ENCODE assay signal across 9 cellular contexts in the genomic region with DNA sequence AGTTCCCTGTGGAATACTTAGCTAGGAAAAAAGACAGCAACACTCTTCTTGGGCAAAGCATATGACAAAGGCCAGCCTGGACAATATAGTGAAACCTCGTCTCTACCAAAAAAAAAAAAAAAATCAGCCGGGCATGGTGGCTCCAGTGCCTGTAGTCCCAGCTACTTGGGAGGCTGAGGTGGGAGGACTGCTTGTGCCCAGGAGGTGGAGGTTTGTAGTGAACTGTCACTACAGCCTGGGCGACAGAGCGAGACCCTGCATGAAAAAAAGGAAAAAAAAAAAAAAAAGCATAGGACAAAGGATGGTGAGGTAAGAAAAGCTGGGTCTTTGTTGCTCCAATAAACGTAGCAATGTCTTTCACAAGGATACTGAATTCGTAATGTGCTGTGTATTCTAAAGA. TPM values are rescaled to one million over a fixed set of nuclear protein-coding genes. Genes with fewer than 3 reads are reported as not detected.
A peak's percentile ranks its signal among the peaks of the same experiment; 100 is the strongest.
DNase-seq lines count a peak whose midpoint lies in the region; ATAC-seq, FAIRE-seq and TF ChIP-seq lines count a peak whose summit lies in the region.
"Had no signal": no experiment of that assay in that cellular context is flagged by ENCODE, and none has a peak within 500 bp of the region (broad histone marks: within the 10 kb centered on the region; RNA-seq: fewer than 3 reads in every experiment).

No MANE protein-coding gene starts in this region.

- H3K36me3 ChIP-seq in kidney (ENCODE audit: control insufficient read depth in 1 of 2, insufficient read depth in 2 of 2, low read length in 2 of 2) (no peaks in the 10 kb centered on the region), testis (ENCODE audit: low read depth, missing control alignments) (no peaks in the 10 kb centered on the region)
- H3K36me3 ChIP-seq: SJSA1 had no signal

- no peaks in the 10 kb centered on the region for H3K9me3 Mint-ChIP-seq in activated CD4-positive, alpha-beta T cell treated with anti-CD3 and anti-CD28 coated beads, Interleukin-2, amount 10 ng/mL, durations not matched to agents 7 days and 5 days
- no peaks in the 10 kb centered on the region for H3K9me3 Mint-ChIP-seq in activated T-helper 17 cell treated with anti-CD3 and anti-CD28 coated beads, Interleukin-2, amount 50 U/mL, for 72 hours

- no peak for DNase-seq in activated CD4-positive, alpha-beta T cell treated with anti-CD3 and anti-CD28 coated beads, Interleukin-2, amount 10 ng/mL, durations not matched to agents 7 days and 5 days
- DNase-seq in activated CD4-positive, alpha-beta T cell treated with anti-CD3 and anti-CD28 coated beads, Interleukin-2, amount 50 U/mL, for 1 hour: no peak
- no peak for DNase-seq in kidney
- no peak for DNase-seq in testis
- DNase-seq in NCI-H1930 (lab: John Stamatoyannopoulos, UW): no peak

- no peak overlapping the region for H3K27ac ChIP-seq in kidney (ENCODE audit: low read depth in 2 of 2, low read length in 2 of 2)
- H3K27ac ChIP-seq in testis: peak overlapping the region; percentile 89 to 93
- H3K27ac ChIP-seq: SJSA1 had no signal

- WGBS in testis, 2 donors: 21 to 26% methylated on average over 6 of the region's 6 CpGs

- FAIRE-seq in kidney (lab: Jason Lieb, UNC): no peak

- CTCF ChIA-PET in activated CD4-positive, alpha-beta T cell treated with anti-CD3 and anti-CD28 coated beads, Interleukin-2, amount 10 ng/mL, durations not matched to agents 7 days and 5 days (lab: Charles Lee): interaction anchor here (0.6 to 1.6 kb wide), 3 partner anchors 30 to 146 kb away, joined by 3 to 7 read pairs (median 5); no protein-coding TSS in a partner anchor

- H3K27ac Mint-ChIP-seq in activated CD4-positive, alpha-beta T cell treated with anti-CD3 and anti-CD28 coated beads, Interleukin-2, amount 10 ng/mL, durations not matched to agents 7 days and 5 days: peak overlapping the region; percentile 93
- peak overlapping the region; percentile 95 for H3K27ac Mint-ChIP-seq in activated T-helper 17 cell treated with anti-CD3 and anti-CD28 coated beads, Interleukin-2, amount 50 U/mL, for 72 hours

- intact Hi-C loops in kidney (cut with DNase I): no loop called here
- intact Hi-C loops in testis (cut with DNase I; ENCODE audit: low total_unique reads): no loop called here

- no peak for TF ChIP-seq POLR2A in testis (IDR thresholded peaks at IDR 0.05)

- H3K9me3 ChIP-seq in kidney (ENCODE audit: control insufficient read depth in 1 of 2, low read length in 2 of 2) (no peaks in the 10 kb centered on the region), testis (no peaks in the 10 kb centered on the region)
- H3K9me3 ChIP-seq: SJSA1 had no signal

- peaks cover 35% of the 10 kb centered on the region for H3K4me1 Mint-ChIP-seq in activated CD4-positive, alpha-beta T cell treated with anti-CD3 and anti-CD28 coated beads, Interleukin-2, amount 10 ng/mL, durations not matched to agents 7 days and 5 days
- peaks cover 17% of the 10 kb centered on the region for H3K4me1 Mint-ChIP-seq in activated T-helper 17 cell treated with anti-CD3 and anti-CD28 coated beads, Interleukin-2, amount 50 U/mL, for 72 hours

- H3K9ac ChIP-seq in kidney (ENCODE audit: low read length in 2 of 2): peak overlapping the region in 1 of 2 donors; percentile 87

- peaks cover 15% of the 10 kb centered on the region for H3K27me3 Mint-ChIP-seq in activated CD4-positive, alpha-beta T cell treated with anti-CD3 and anti-CD28 coated beads, Interleukin-2, amount 10 ng/mL, durations not matched to agents 7 days and 5 days
- H3K27me3 Mint-ChIP-seq in activated T-helper 17 cell treated with anti-CD3 and anti-CD28 coated beads, Interleukin-2, amount 50 U/mL, for 72 hours: peaks cover 7% of the 10 kb centered on the region

- no peaks in the 10 kb centered on the region for H3K27me3 ChIP-seq in testis
- H3K27me3 ChIP-seq: SJSA1 had no signal

- peaks cover 7% of the 10 kb centered on the region for H3K36me3 Mint-ChIP-seq in activated CD4-positive, alpha-beta T cell treated with anti-CD3 and anti-CD28 coated beads, Interleukin-2, amount 10 ng/mL, durations not matched to agents 7 days and 5 days (ENCODE audit: low read depth)
- H3K36me3 Mint-ChIP-seq in activated T-helper 17 cell treated with anti-CD3 and anti-CD28 coated beads, Interleukin-2, amount 50 U/mL, for 72 hours (ENCODE audit: low read depth): no peaks in the 10 kb centered on the region

- H3K4me3 Mint-ChIP-seq in activated CD4-positive, alpha-beta T cell treated with anti-CD3 and anti-CD28 coated beads, Interleukin-2, amount 10 ng/mL, durations not matched to agents 7 days and 5 days: peak overlapping the region; percentile 84
- H3K4me3 Mint-ChIP-seq in activated T-helper 17 cell treated with anti-CD3 and anti-CD28 coated beads, Interleukin-2, amount 50 U/mL, for 72 hours: peak overlapping the region; percentile 96

- POLR2A ChIA-PET in activated CD4-positive, alpha-beta T cell treated with anti-CD3 and anti-CD28 coated beads, Interleukin-2, amount 10 ng/mL, durations not matched to agents 7 days and 5 days (lab: Charles Lee): no interaction called here

- peaks cover 11 to 15% of the 10 kb centered on the region in 2 donors for H3K4me1 ChIP-seq in kidney (ENCODE audit: control insufficient read depth in 1 of 2, insufficient read depth in 1 of 2, low read depth in 1 of 2, low read length in 2 of 2)
- peaks cover 32% of the 10 kb centered on the region for H3K4me1 ChIP-seq in testis

- no peak for ATAC-seq in activated T-helper 17 cell treated with anti-CD3 and anti-CD28 coated beads, Interleukin-2, amount 50 U/mL, for 72 hours (replicated peaks)
- ATAC-seq in GM21423 (IDR thresholded peaks at IDR 0.05; ENCODE audit: unreplicated experiment) (no peak), GM21737 (IDR thresholded peaks at IDR 0.05; ENCODE audit: unreplicated experiment) (no peak)

- TF ChIP-seq CTCF in kidney (IDR thresholded peaks at IDR 0.05; ENCODE audit: borderline replicate concordance, extremely low read depth, insufficient read depth) (no peak), testis (IDR thresholded peaks at IDR 0.05) (no peak)

- H3K4me3 ChIP-seq in kidney (ENCODE audit: low read length in 2 of 2) (peak overlapping the region; percentile 89 to 95), testis (peak overlapping the region; percentile 73 to 75)

RNA-seq across cellular contexts. Expression of a gene that starts 1.1 kb away (rescaled TPM):
- total RNA-seq in activated CD4-positive, alpha-beta T cell treated with anti-CD3 and anti-CD28 coated beads, Interleukin-2, amount 10 ng/mL, durations not matched to agents 7 days and 5 days: 10 to 100 TPM; 10.5 to 12.0 TPM
- 1 to 10 TPM; 5.6 to 7.7 TPM for total RNA-seq in activated T-helper 17 cell treated with anti-CD3 and anti-CD28 coated beads, Interleukin-2, amount 50 U/mL, for 72 hours
- 7.3 TPM for total RNA-seq in kidney
- polyA plus RNA-seq in kidney (ENCODE audit: insufficient read depth, low read depth, low replicate concordance): 2.6 TPM
- total RNA-seq in testis: 10 to 100 TPM; 15.8 to 21.5 TPM
- polyA plus RNA-seq in testis (ENCODE audit: insufficient read depth, low read depth, low replicate concordance): 11.9 TPM

RNA-seq across cellular contexts. Expression of a gene that starts 1.4 kb away (rescaled TPM):
- total RNA-seq in activated CD4-positive, alpha-beta T cell treated with anti-CD3 and anti-CD28 coated beads, Interleukin-2, amount 10 ng/mL, durations not matched to agents 7 days and 5 days: 1 to 10 TPM in 1 of 2 experiments, under 1 TPM in 1; 0.60 to 1.2 TPM
- total RNA-seq in activated T-helper 17 cell treated with anti-CD3 and anti-CD28 coated beads, Interleukin-2, amount 50 U/mL, for 72 hours: under 1 TPM; 0.26 to 0.35 TPM
- total RNA-seq in kidney (0.54 TPM), testis (1 to 10 TPM; 7.1 to 9.4 TPM)
- polyA plus RNA-seq in kidney (ENCODE audit: insufficient read depth, low read depth, low replicate concordance) (0.24 TPM), testis (ENCODE audit: insufficient read depth, low read depth, low replicate concordance) (2.9 TPM)

Comparison
In these comparisons a context has a peak if more than half of its experiments do, and no peak if none do; other contexts are left out.
1. H3K27ac ChIP-seq: peak in testis (2 of 2); none in kidney (0 of 2).